ENCODE assay signal across 10 cellular contexts in genomic region chr11:65645710-65646109, GRCh38. TPM values are rescaled to one million over a fixed set of nuclear protein-coding genes. Genes with fewer than 3 reads are reported as not detected.
A peak's percentile ranks its signal among the peaks of the same experiment; 100 is the strongest.
DNase-seq lines count a peak whose midpoint lies in the region; ATAC-seq and TF ChIP-seq lines count a peak whose summit lies in the region.
"Had no signal": no experiment of that assay in that cellular context is flagged by ENCODE, and none has a peak within 500 bp of the region (broad histone marks: within the 10 kb centered on the region; RNA-seq: fewer than 3 reads in every experiment).

No MANE protein-coding gene starts in this region.

- H3K4me1 Mint-ChIP-seq in T-helper 17 cell, result peaks cover 26% of the 10 kb centered on the region

- peaks cover 0 to under 1% (median 0%) of the 10 kb centered on the region in 4 donors for H3K36me3 ChIP-seq in right lobe of liver

- 80% methylated on average over 5 of the region's 10 CpGs for WGBS in right lobe of liver (ENCODE audit: insufficient coverage, low coverage, low lambda C conversion rate, missing lambda C conversion rate)

- H3K27me3 ChIP-seq in right lobe of liver, result no peaks in the 10 kb centered on the region

- H3K4me1 ChIP-seq in right lobe of liver, result peaks cover 0 to 18% (median 0%) of the 10 kb centered on the region in 4 donors

- peaks cover 4% of the 10 kb centered on the region for H3K36me3 Mint-ChIP-seq in T-helper 17 cell (ENCODE audit: low read depth)
- H3K36me3 Mint-ChIP-seq: activated naive CD4-positive, alpha-beta T cell treated with anti-CD3 and anti-CD28 coated beads, Interleukin-2, amount 50 U/mL, for 24 hours had no signal

- no peaks in the 10 kb centered on the region for H3K27me3 Mint-ChIP-seq in T-helper 17 cell
- H3K27me3 Mint-ChIP-seq: activated naive CD4-positive, alpha-beta T cell treated with anti-CD3 and anti-CD28 coated beads, Interleukin-2, amount 50 U/mL, for 24 hours had no signal

- H3K27ac Mint-ChIP-seq in T-helper 17 cell, result peak overlapping the region; percentile 67
- H3K27ac Mint-ChIP-seq: activated naive CD4-positive, alpha-beta T cell treated with anti-CD3 and anti-CD28 coated beads, Interleukin-2, amount 50 U/mL, for 24 hours had no signal

- TF ChIP-seq CTCF in right lobe of liver (IDR thresholded peaks at IDR 0.05), result no peak

- no peak overlapping the region for H3K4me3 Mint-ChIP-seq in T-helper 17 cell
- H3K4me3 Mint-ChIP-seq: activated naive CD4-positive, alpha-beta T cell treated with anti-CD3 and anti-CD28 coated beads, Interleukin-2, amount 50 U/mL, for 24 hours had no signal

- H3K4me3 ChIP-seq in right lobe of liver, result no peak overlapping the region
- H3K4me3 ChIP-seq: smooth muscle cell had no signal

- no peak for TF ChIP-seq POLR2A in right lobe of liver (IDR thresholded peaks at IDR 0.05)

- intact Hi-C loops in right lobe of liver (cut with DNase I), result no loop called here

- ATAC-seq in T-helper 17 cell (no peak), right lobe of liver (no peak)

- H3K9me3 ChIP-seq in T-helper 17 cell (ENCODE audit: control insufficient read depth, low read length, poor library complexity, severe bottlenecking) (no peaks in the 10 kb centered on the region), right lobe of liver (no peaks in the 10 kb centered on the region)

- DNase-seq in AG08396 (ENCODE audit: low spot score) (peak; percentile 52), T-helper 17 cell (no peak), kidney tubule cell (ENCODE audit: low spot score) (peak; percentile 52), NCI-H2081 treated with DMSO at 0.1 percent for 48 hours (lab: John Stamatoyannopoulos, UW) (no peak), right lobe of liver (no peak)
- DNase-seq in effector CD4-positive, alpha-beta T cell, result no peak
- DNase-seq: activated CD4-positive, alpha-beta T cell treated with anti-CD3 and anti-CD28 coated beads for 4 hours; AML-193 had no signal

- no peak overlapping the region for H3K27ac ChIP-seq in right lobe of liver

RNA-seq across cellular contexts. Expression of gene SIPA1, which starts 7.8 kb away (rescaled TPM):
- total RNA-seq in T-helper 17 cell, result 100 to 1,000 TPM; 142 to 182 TPM
- total RNA-seq in right lobe of liver, result 10 to 100 TPM; 21.1 to 34.1 (median 25.3) TPM

RNA-seq across cellular contexts. Expression of gene RELA, which starts 17.0 kb away (rescaled TPM):
- total RNA-seq in T-helper 17 cell (100 to 1,000 TPM; 302 to 378 TPM), right lobe of liver (10 to 100 TPM; 27.8 to 51.1 (median 41.9) TPM)

RNA-seq across cellular contexts. Expression of gene PCNX3, which starts 30.1 kb away (rescaled TPM):
- total RNA-seq in T-helper 17 cell, result 10 to 100 TPM; 56.0 to 60.5 TPM
- 10 to 100 TPM; 11.2 to 32.9 (median 12.4) TPM for total RNA-seq in right lobe of liver

RNA-seq across cellular contexts. Expression of gene MAP3K11, which starts 31.7 kb away (rescaled TPM):
- 10 to 100 TPM; 63.1 to 64.6 TPM for total RNA-seq in T-helper 17 cell
- total RNA-seq in right lobe of liver, result 10 to 100 TPM; 48.3 to 67.1 (median 60.9) TPM

RNA-seq across cellular contexts. Expression of gene KCNK7, which starts 50.1 kb away (rescaled TPM):
- total RNA-seq in T-helper 17 cell, result 1 to 10 TPM; 4.7 to 5.7 TPM
- under 1 TPM in 1 of 6 experiments, not detected in 5; 0.31 TPM for total RNA-seq in right lobe of liver
- total RNA-seq: smooth muscle cell had no signal

Comparison
In these comparisons a context has a peak if more than half of its experiments do, and no peak if none do; other contexts are left out.
1. DNase-seq: peak in AG08396 (single experiment) and kidney tubule cell (single experiment); none in T-helper 17 cell (0 of 3), NCI-H2081 treated with DMSO at 0.1 percent for 48 hours (single experiment), effector CD4-positive, alpha-beta T cell (single experiment) and right lobe of liver (0 of 3).
2. RNA of gene SIPA1, which starts 7.8 kb away (total RNA-seq): 142 to 182 TPM in T-helper 17 cell; 21.1 to 34.1 TPM in right lobe of liver; every median in the first group is over 4 times any median in the second.
3. RNA of gene RELA, which starts 17.0 kb away (total RNA-seq): 302 to 378 TPM in T-helper 17 cell; 27.8 to 51.1 TPM in right lobe of liver; every median in the first group is over 4 times any median in the second.